Comparison of ENCODE assay signal across 14 cellular contexts in the genomic region with DNA sequence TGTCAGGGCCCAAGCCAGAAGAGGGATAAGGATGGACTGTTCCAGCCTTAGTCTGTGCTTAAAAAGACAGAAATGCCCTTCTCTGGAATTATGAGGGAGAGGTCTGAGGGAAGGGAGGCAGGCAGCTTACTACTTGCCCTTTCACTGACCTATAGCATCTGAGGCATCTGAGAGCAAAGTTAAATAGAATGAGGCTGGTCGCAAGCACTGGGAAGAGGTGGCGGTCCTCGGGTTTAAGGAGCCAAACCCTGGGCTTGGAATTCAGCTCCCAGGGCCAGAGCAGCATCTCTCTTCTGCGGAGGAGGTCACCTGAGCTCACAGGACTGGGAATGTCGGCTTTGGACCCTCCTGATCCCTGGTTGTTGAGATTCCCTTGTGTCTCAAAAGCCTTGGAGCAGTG.
DNase-seq lines count a peak whose midpoint lies in the region; ATAC-seq and TF ChIP-seq lines count a peak whose summit lies in the region.
"Had no signal": no experiment of that assay in that cellular context is flagged by ENCODE, and none has a peak within 500 bp of the region (broad histone marks: within the 10 kb centered on the region; RNA-seq: fewer than 3 reads in every experiment).

No MANE protein-coding gene starts in this region.

- no peaks in the 10 kb centered on the region for H3K27me3 Mint-ChIP-seq in stimulated activated memory B cell treated with anti-CD40 and anti-IgM and Interleukin-4, amounts not matched to agents 10 μg/mL and 1 μg/mL and 100 μg/mL, for 72 hours

- H3K79me2 ChIP-seq in SU-DHL-6 (ENCODE audit: insufficient read depth, low read length), result peaks cover 11% of the 10 kb centered on the region

- no peaks in the 10 kb centered on the region; the same call in 1 of the 2 replicates for H3K36me3 ChIP-seq in SU-DHL-6 (ENCODE audit: low read length)
- peaks cover 17% of the 10 kb centered on the region for H3K36me3 ChIP-seq in effector memory CD4-positive, alpha-beta T cell (ENCODE audit: control insufficient read depth, insufficient read depth, low read length)
- H3K36me3 ChIP-seq: uterus had no signal

- no peaks in the 10 kb centered on the region for H3K27me3 ChIP-seq in SU-DHL-6 (ENCODE audit: low read length)
- H3K27me3 ChIP-seq in effector memory CD4-positive, alpha-beta T cell (replicated peaks; ENCODE audit: control insufficient read depth, insufficient read depth, low read length, poor library complexity, severe bottlenecking), result no peaks in the 10 kb centered on the region
- H3K27me3 ChIP-seq: SJSA1, uterus had no signal

- H3K4me2 ChIP-seq in SU-DHL-6 (ENCODE audit: low read depth, low read length, poor library complexity, severe bottlenecking), result peak overlapping the region; percentile 93

- peaks cover 28% of the 10 kb centered on the region for H3K36me3 Mint-ChIP-seq in stimulated activated memory B cell treated with anti-CD40 and anti-IgM and Interleukin-4, amounts not matched to agents 10 μg/mL and 1 μg/mL and 100 μg/mL, for 72 hours

- H3K27ac ChIP-seq in SU-DHL-6 (ENCODE audit: low read depth, low read length), result peak overlapping the region; percentile 98
- H3K27ac ChIP-seq in effector memory CD4-positive, alpha-beta T cell (ENCODE audit: insufficient read depth, low read length, poor library complexity, severe bottlenecking), result peak overlapping the region; percentile 86
- H3K27ac ChIP-seq: SJSA1, uterus had no signal

- peak overlapping the region; percentile 93 for H3K4me3 Mint-ChIP-seq in stimulated activated memory B cell treated with anti-CD40 and anti-IgM and Interleukin-4, amounts not matched to agents 10 μg/mL and 1 μg/mL and 100 μg/mL, for 72 hours

- no peak for TF ChIP-seq CTCF in SU-DHL-6 (IDR thresholded peaks at IDR 0.05; ENCODE audit: insufficient read depth, low read length, poor library complexity, severe bottlenecking)

- peak overlapping the region; percentile 97 for H3K27ac Mint-ChIP-seq in stimulated activated memory B cell treated with anti-CD40 and anti-IgM and Interleukin-4, amounts not matched to agents 10 μg/mL and 1 μg/mL and 100 μg/mL, for 72 hours

- DNase-seq in activated CD8-positive, alpha-beta memory T cell treated with anti-CD3 and anti-CD28 coated beads, Interleukin-2, amount 50 U/mL, for 48 hours, result peak; percentile 34
- no peak for DNase-seq in activated CD8-positive, alpha-beta memory T cell treated with anti-CD3 and anti-CD28 coated beads, Interleukin-2, amount 50 U/mL, for 4 hours
- DNase-seq in effector memory CD4-positive, alpha-beta T cell, result no peak
- no peak for DNase-seq in GOT3 (lab: John Stamatoyannopoulos, UW)
- no peak for DNase-seq in NCI-H1694 (lab: John Stamatoyannopoulos, UW)
- DNase-seq: activated CD4-positive, alpha-beta T cell treated with anti-CD3 and anti-CD28 coated beads for 1 hour; aorta; EL; NCI-H1436 treated with DMSO at 0.1 percent for 48 hours; uterus had no signal

- H3K9ac ChIP-seq in SU-DHL-6 (ENCODE audit: low read length), result peak overlapping the region; percentile 99

- no peaks in the 10 kb centered on the region for H3K9me3 Mint-ChIP-seq in stimulated activated memory B cell treated with anti-CD40 and anti-IgM and Interleukin-4, amounts not matched to agents 10 μg/mL and 1 μg/mL and 100 μg/mL, for 72 hours

- ATAC-seq in stimulated activated memory B cell treated with anti-CD40 and anti-IgM and Interleukin-4, amounts not matched to agents 10 μg/mL and 1 μg/mL and 100 μg/mL, for 72 hours, result no peak
- ATAC-seq in HG03565 (IDR thresholded peaks at IDR 0.05; ENCODE audit: unreplicated experiment), result no peak

- no peaks in the 10 kb centered on the region for H4K20me1 ChIP-seq in SU-DHL-6 (ENCODE audit: low read depth, low read length)

- H3F3A ChIP-seq in SU-DHL-6 (ENCODE audit: insufficient read depth), result peaks cover 26% of the 10 kb centered on the region

- peaks cover 64% of the 10 kb centered on the region for H3K4me1 Mint-ChIP-seq in stimulated activated memory B cell treated with anti-CD40 and anti-IgM and Interleukin-4, amounts not matched to agents 10 μg/mL and 1 μg/mL and 100 μg/mL, for 72 hours

- no peak overlapping the region for H2AFZ ChIP-seq in SU-DHL-6 (ENCODE audit: low read depth, low read length, severe bottlenecking)

- H3K4me1 ChIP-seq in effector memory CD4-positive, alpha-beta T cell (ENCODE audit: control insufficient read depth, insufficient read depth, low read length, poor library complexity, severe bottlenecking), result peaks cover 71% of the 10 kb centered on the region

- H3K9me3 ChIP-seq in SU-DHL-6 (ENCODE audit: insufficient read depth, low read length), result no peaks in the 10 kb centered on the region
- H3K9me3 ChIP-seq in effector memory CD4-positive, alpha-beta T cell (ENCODE audit: control insufficient read depth, low read length), result no peaks in the 10 kb centered on the region
- H3K9me3 ChIP-seq: uterus had no signal

- no peaks in the 10 kb centered on the region for H3K9me2 ChIP-seq in SU-DHL-6 (replicated peaks; ENCODE audit: insufficient read depth, low read length)

- no peak overlapping the region for H3K4me3 ChIP-seq in SU-DHL-6 (ENCODE audit: insufficient read depth, low read length, poor library complexity, severe bottlenecking)
- peak overlapping the region; percentile 38 for H3K4me3 ChIP-seq in effector memory CD4-positive, alpha-beta T cell (ENCODE audit: insufficient read depth, low read depth, low read length, poor library complexity, severe bottlenecking)
- H3K4me3 ChIP-seq: SJSA1, uterus had no signal
